8 cellular contexts compared by ENCODE assay signal in the genomic region with DNA sequence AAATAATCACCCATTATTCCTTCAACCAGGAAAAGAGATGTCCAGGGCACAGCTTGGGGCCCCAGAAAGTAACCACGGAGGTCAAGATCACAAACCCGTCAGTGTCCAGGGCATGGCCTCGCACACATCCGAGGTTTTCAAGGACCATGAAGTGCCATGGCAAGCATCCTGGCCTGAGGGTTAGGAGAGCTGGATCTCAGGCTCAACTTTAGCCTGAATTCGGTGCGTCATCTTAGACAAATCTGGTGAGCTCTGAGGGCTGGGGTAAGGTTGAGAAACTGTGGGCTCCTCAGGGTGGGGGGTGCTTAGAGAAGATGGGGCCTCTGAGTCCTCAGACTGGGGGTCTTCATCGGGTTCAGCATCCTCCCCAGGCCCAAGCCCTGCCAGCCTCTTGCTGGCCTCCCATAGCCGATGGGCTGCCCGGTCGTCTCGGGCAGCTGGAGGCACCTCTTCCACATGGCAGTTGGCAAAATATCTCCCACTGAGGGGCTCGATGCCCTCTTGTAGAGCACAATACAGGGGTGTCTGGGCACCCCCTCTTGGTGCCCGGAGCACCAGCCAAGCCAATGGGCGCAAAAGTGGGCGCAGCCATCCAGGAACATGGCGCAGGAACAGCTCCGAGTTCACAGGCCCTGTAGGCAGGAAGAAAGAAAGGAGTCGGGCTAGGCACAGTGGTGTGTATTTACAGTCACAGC. TPM values are rescaled to one million over a fixed set of nuclear protein-coding genes. Genes with fewer than 3 reads are reported as not detected.
DNase-seq lines count a peak whose midpoint lies in the region; ATAC-seq and TF ChIP-seq lines count a peak whose summit lies in the region.

No MANE protein-coding gene starts in this region.

- no peak for TF ChIP-seq CTCF in fibroblast of the aortic adventitia (IDR thresholded peaks at IDR 0.05; ENCODE audit: insufficient read depth, low read length)

- H3K27ac Mint-ChIP-seq in T-helper 17 cell, result peak overlapping the region; percentile 98

- peak overlapping the region; percentile 97 for H3K4me3 Mint-ChIP-seq in T-helper 17 cell

- peaks cover 5% of the 10 kb centered on the region for H3K36me3 Mint-ChIP-seq in T-helper 17 cell (ENCODE audit: low read depth)

- ATAC-seq in T-helper 17 cell (no peak), GM21515 (IDR thresholded peaks at IDR 0.05; ENCODE audit: unreplicated experiment) (no peak)

- peak; percentile 39 for DNase-seq in H7
- no peak for DNase-seq in T-helper 17 cell
- no peak for DNase-seq in fibroblast of the aortic adventitia (ENCODE audit: low read depth)
- DNase-seq in NOMO-1 treated with DMSO at 0.1 percent for 48 hours (lab: John Stamatoyannopoulos, UW; ENCODE audit: unreplicated experiment), result no peak
- DNase-seq in D341Med (ENCODE audit: low spot score), result no peak
- DNase-seq in HT-29 (ENCODE audit: low spot score), result no peak

- H3K4me1 ChIP-seq in skeletal muscle tissue (ENCODE audit: control insufficient read depth in 3 of 3, insufficient read depth in 3 of 3, low read length in 3 of 3), result peaks cover 23 to 40% (median 31%) of the 10 kb centered on the region in 3 donors

- H3K27me3 Mint-ChIP-seq in T-helper 17 cell, result no peaks in the 10 kb centered on the region

- H3K4me3 ChIP-seq in H7 (ENCODE audit: insufficient read depth, low read depth, low read length) (no peak overlapping the region), fibroblast of the aortic adventitia (ENCODE audit: low read depth, low read length) (peak overlapping the region; percentile 80), skeletal muscle tissue (ENCODE audit: low read length in 3 of 3) (peak overlapping the region; percentile 91 to 93 (median 92))

- H3K36me3 ChIP-seq in H7 (replicated peaks; ENCODE audit: control insufficient read depth, insufficient read depth, low read length), result peaks cover 3% of the 10 kb centered on the region
- peaks cover 0 to 2% (median 0%) of the 10 kb centered on the region in 3 donors for H3K36me3 ChIP-seq in skeletal muscle tissue (ENCODE audit: control insufficient read depth in 3 of 3, insufficient read depth in 3 of 3, low read length in 3 of 3)

- H3K4me1 Mint-ChIP-seq in T-helper 17 cell, result peaks cover 47% of the 10 kb centered on the region

- H3K9me3 ChIP-seq in T-helper 17 cell (ENCODE audit: control insufficient read depth, low read length, poor library complexity, severe bottlenecking) (no peaks in the 10 kb centered on the region), skeletal muscle tissue (ENCODE audit: control insufficient read depth in 3 of 3, low read length in 3 of 3) (no peaks in the 10 kb centered on the region)

- peak overlapping the region; percentile 86 to 96 (median 93) for H3K9ac ChIP-seq in skeletal muscle tissue (ENCODE audit: low read depth in 1 of 3, low read length in 3 of 3)

- no peaks in the 10 kb centered on the region; the same call in 1 of the 2 replicates for H3K27me3 ChIP-seq in H7 (ENCODE audit: control insufficient read depth, insufficient read depth, low read length)
- H3K27me3 ChIP-seq in skeletal muscle tissue (ENCODE audit: control insufficient read depth in 3 of 3, insufficient read depth in 3 of 3, low read length in 3 of 3), result no peaks in the 10 kb centered on the region

- H3K27ac ChIP-seq in skeletal muscle tissue (ENCODE audit: low read depth, low read length), result peak overlapping the region; percentile 90

RNA-seq across cellular contexts. Expression of gene FLOT2, which starts 0.9 kb away (rescaled TPM):
- 76.9 and 84.7 TPM in 2 replicates for total RNA-seq in H7 (2014; rRNA removed; shearing (Covaris generic))
- total RNA-seq in T-helper 17 cell, result 100 to 1,000 TPM; 132 to 147 TPM
- 13.0 and 39.9 TPM in 2 replicates for total RNA-seq in fibroblast of the aortic adventitia (ENCODE audit: low replicate concordance)
- total RNA-seq in skeletal muscle tissue, result 25.6 TPM
- 49.7 and 55.6 TPM in 2 replicates for total RNA-seq in HT-29 (2014; rRNA removed; shearing (Covaris generic))

RNA-seq across cellular contexts. Expression of gene DHRS13, which starts 4.5 kb away (rescaled TPM):
- 11.9 and 17.0 TPM in 2 replicates for total RNA-seq in H7 (2014; rRNA removed; shearing (Covaris generic))
- total RNA-seq in T-helper 17 cell (10 to 100 TPM; 21.0 TPM), fibroblast of the aortic adventitia (ENCODE audit: low replicate concordance) (5.6 and 8.3 TPM in 2 replicates), skeletal muscle tissue (5.7 TPM)
- total RNA-seq in HT-29 (2014; rRNA removed; shearing (Covaris generic)), result 15.2 and 17.6 TPM in 2 replicates

RNA-seq across cellular contexts. Expression of gene ERAL1, which starts 43.6 kb away (rescaled TPM):
- total RNA-seq in H7 (2014; rRNA removed; shearing (Covaris generic)), result 63.7 and 71.9 TPM in 2 replicates
- total RNA-seq in T-helper 17 cell (10 to 100 TPM; 19.0 to 20.5 TPM), fibroblast of the aortic adventitia (ENCODE audit: low replicate concordance) (16.3 and 38.1 TPM in 2 replicates), skeletal muscle tissue (19.3 TPM)
- 29.1 and 33.0 TPM in 2 replicates for total RNA-seq in HT-29 (2014; rRNA removed; shearing (Covaris generic))

RNA-seq across cellular contexts. Expression of gene PHF12, which starts 52.9 kb away (rescaled TPM):
- total RNA-seq in H7 (2014; rRNA removed; shearing (Covaris generic)), result 53.2 and 56.6 TPM in 2 replicates
- 100 to 1,000 TPM; 164 to 174 TPM for total RNA-seq in T-helper 17 cell
- total RNA-seq in fibroblast of the aortic adventitia (ENCODE audit: low replicate concordance), result 25.7 and 58.1 TPM in 2 replicates
- total RNA-seq in skeletal muscle tissue, result 8.9 TPM
- total RNA-seq in HT-29 (2014; rRNA removed; shearing (Covaris generic)), result 32.0 and 34.7 TPM in 2 replicates

RNA-seq across cellular contexts. Expression of gene FAM222B, which starts 55.8 kb away (rescaled TPM):
- total RNA-seq in H7 (2014; rRNA removed; shearing (Covaris generic)), result 32.4 and 46.7 TPM in 2 replicates
- total RNA-seq in T-helper 17 cell, result 10 to 100 TPM; 18.3 to 22.6 TPM
- total RNA-seq in fibroblast of the aortic adventitia (ENCODE audit: low replicate concordance), result 1.6 and 7.0 TPM in 2 replicates
- 6.3 TPM for total RNA-seq in skeletal muscle tissue
- total RNA-seq in HT-29 (2014; rRNA removed; shearing (Covaris generic)), result 9.5 and 13.0 TPM in 2 replicates
